Comparison of ENCODE assay signal across 16 cellular contexts in genomic region chr1:224189561-224189960, GRCh38.
"Had no signal": no experiment of that assay in that cellular context is flagged by ENCODE, and none has a peak within 500 bp of the region (broad histone marks: within the 10 kb centered on the region; RNA-seq: fewer than 3 reads in every experiment).

No MANE protein-coding gene starts in this region.

- H3K9ac ChIP-seq: SK-N-SH had no signal

- H3K4me3 ChIP-seq: cardiac muscle cell, hepatocyte, lung, spleen, stomach, testis, upper lobe of right lung had no signal

- H3K27ac Mint-ChIP-seq: WTC11 had no signal

- DNase-seq: activated CD4-positive, alpha-beta T cell treated with anti-CD3 and anti-CD28 coated beads for 4 hours; activated naive CD4-positive, alpha-beta T cell treated with anti-CD3 and anti-CD28 coated beads, Interleukin-2, amount 50 U/mL, for 16 hours; anterior cingulate cortex; islet precursor cell; SK-N-SH; spleen; stomach; T-cell; testis; upper lobe of right lung had no signal

- H3K27me3 ChIP-seq: cardiac muscle cell, hepatocyte, spleen, stomach, testis, upper lobe of right lung had no signal

- H3K9me3 ChIP-seq: SK-N-SH, stomach, testis, upper lobe of right lung had no signal

- H3K27me3 Mint-ChIP-seq: activated T-helper 17 cell treated with anti-CD3 and anti-CD28 coated beads, Interleukin-2, amount 50 U/mL, for 72 hours; T-cell had no signal

- H3K4me2 ChIP-seq: hepatocyte, SK-N-SH had no signal

- H2AFZ ChIP-seq: hepatocyte had no signal

- H3K4me3 Mint-ChIP-seq: T-cell, WTC11 had no signal

- H3K27ac ChIP-seq: cardiac muscle cell, hepatocyte, spleen, stomach, testis, upper lobe of right lung had no signal

- H3K9me3 Mint-ChIP-seq: activated T-helper 17 cell treated with anti-CD3 and anti-CD28 coated beads, Interleukin-2, amount 50 U/mL, for 72 hours had no signal

- ATAC-seq: activated T-helper 17 cell treated with anti-CD3 and anti-CD28 coated beads, Interleukin-2, amount 50 U/mL, for 72 hours; sciatic nerve; T-cell; upper lobe of right lung; WTC11 had no signal
